In genomic region chrX:50707955-50708694, GRCh38 we compare ENCODE assay signal across 2 cellular contexts.
TF ChIP-seq lines count a peak whose summit lies in the region.

No MANE protein-coding gene starts in this region.

TF ChIP-seq in H1, 55 proteins besides CTCF, POLR2A, EP300 and RAD21:
- TF ChIP-seq CHD1 (IDR thresholded peaks at IDR 0.05; ENCODE audit: low read depth, low read length): no peak
- TF ChIP-seq SP4 (IDR thresholded peaks at IDR 0.05; ENCODE audit: low read length): no peak
- no peak for TF ChIP-seq USF2 (IDR thresholded peaks at IDR 0.05; ENCODE audit: low read length)
- TF ChIP-seq CREB1 (IDR thresholded peaks at IDR 0.05): no peak
- TF ChIP-seq NRF1 (IDR thresholded peaks at IDR 0.05; ENCODE audit: low read depth, low read length): no peak
- TF ChIP-seq EZH2 (IDR thresholded peaks at IDR 0.05; ENCODE audit: low read depth, low read length, severe bottlenecking): no peak
- no peak for TF ChIP-seq BACH1 (IDR thresholded peaks at IDR 0.05; ENCODE audit: low read length)
- TF ChIP-seq CHD7 (IDR thresholded peaks at IDR 0.05; ENCODE audit: insufficient replicate concordance, low read length): no peak
- TF ChIP-seq BRCA1 (IDR thresholded peaks at IDR 0.05; ENCODE audit: low read depth, low read length): no peak
- TF ChIP-seq SP2 (IDR thresholded peaks at IDR 0.05; ENCODE audit: low read length): no peak
- no peak for TF ChIP-seq RBBP5 (IDR thresholded peaks at IDR 0.05; ENCODE audit: borderline replicate concordance, low read depth, low read length)
- no peak for TF ChIP-seq SAP30 (IDR thresholded peaks at IDR 0.05; ENCODE audit: insufficient read depth, insufficient replicate concordance, low read length)
- TF ChIP-seq E2F6 (IDR thresholded peaks at IDR 0.05): no peak

TF ChIP-seq in SK-N-SH, 30 proteins besides CTCF, POLR2A, EP300 and RAD21:
- no peak for TF ChIP-seq CHD2 (IDR thresholded peaks at IDR 0.05; ENCODE audit: low read length, partially characterized antibody)
- no peak for TF ChIP-seq REST (IDR thresholded peaks at IDR 0.05; ENCODE audit: low read depth, low read length)
- no peak for TF ChIP-seq SMC3 (IDR thresholded peaks at IDR 0.05; ENCODE audit: low read depth, low read length)
- TF ChIP-seq IRF3 (IDR thresholded peaks at IDR 0.05; ENCODE audit: low read depth, low read length): no peak
- TF ChIP-seq MAX (IDR thresholded peaks at IDR 0.05; ENCODE audit: low read depth): no peak
- TF ChIP-seq MEF2A (IDR thresholded peaks at IDR 0.05; ENCODE audit: borderline replicate concordance, low read depth): no peak
- TF ChIP-seq NFIC (IDR thresholded peaks at IDR 0.05; ENCODE audit: borderline replicate concordance): no peak
- no peak for TF ChIP-seq RFX5 (IDR thresholded peaks at IDR 0.05; ENCODE audit: low read length)
- no peak for TF ChIP-seq POLR2AphosphoS5 (IDR thresholded peaks at IDR 0.05; ENCODE audit: low read depth, low read length)
- TF ChIP-seq TCF12 (IDR thresholded peaks at IDR 0.05): no peak
- no peak for TF ChIP-seq USF2 (IDR thresholded peaks at IDR 0.05; ENCODE audit: borderline replicate concordance, low read depth, low read length)
- no peak for TF ChIP-seq SIN3A (IDR thresholded peaks at IDR 0.05; ENCODE audit: borderline replicate concordance, low read depth, low read length)
- no peak for TF ChIP-seq EZH2phosphoT487 (IDR thresholded peaks at IDR 0.05; ENCODE audit: borderline replicate concordance, low read depth)
- no peak for TF ChIP-seq YY1 (IDR thresholded peaks at IDR 0.05; ENCODE audit: low read depth)
- no peak for TF ChIP-seq FOSL2 (IDR thresholded peaks at IDR 0.05; ENCODE audit: borderline replicate concordance, low read depth)
- no peak for TF ChIP-seq FOXJ3 (CRISPR knock-in tag; IDR thresholded peaks at IDR 0.05)
- no peak for TF ChIP-seq RXRA (IDR thresholded peaks at IDR 0.05; ENCODE audit: borderline replicate concordance, low read depth)
